In genomic region chr19:3453840-3454239, GRCh38 we compare ENCODE assay signal across 15 cellular contexts. TPM values are rescaled to one million over a fixed set of nuclear protein-coding genes. Genes with fewer than 3 reads are reported as not detected.
DNase-seq lines count a peak whose midpoint lies in the region; ATAC-seq and TF ChIP-seq lines count a peak whose summit lies in the region.
"Had no signal": no experiment of that assay in that cellular context is flagged by ENCODE, and none has a peak within 500 bp of the region (broad histone marks: within the 10 kb centered on the region; RNA-seq: fewer than 3 reads in every experiment).

No MANE protein-coding gene starts in this region.

- intact Hi-C loops in ascending aorta (cut with DNase I) (loop anchor here (5.0 to 10.0 kb wide), 2 partner anchors 87 to 1289 kb away; partner anchors contain the start of genes DOT1L and NFIC), sigmoid colon (cut with DNase I) (loop anchor here (5.0 kb wide), 1 partner anchor 87 kb away; the partner anchor contains the start of gene NFIC), transverse colon (cut with DNase I; ENCODE audit: low total_unique reads) (no loop called here)

- in situ Hi-C loops in transverse colon (cut with MboI; ENCODE audit: low pct_ligation_motif_present in 1 of 4, low pct_unique_long_range_greater_than_20kb in 1 of 4, low sequenced_read_pairs in 3 of 4) = no loop called here

- TF ChIP-seq POLR2A in sigmoid colon (IDR thresholded peaks at IDR 0.05) (no peak), transverse colon (IDR thresholded peaks at IDR 0.05) (no peak)

- WGBS in sigmoid colon, 2 donors = 85 to 88% methylated on average over 25 of the region's 25 CpGs
- 79% methylated on average over 25 of the region's 25 CpGs; no CpG with 5 or more reads in 1 of the 2 donors for WGBS in transverse colon (ENCODE audit: low coverage in 1 of 2), 2 donors

- H3K4me1 ChIP-seq in ascending aorta (peaks cover 17 to 42% of the 10 kb centered on the region in 2 donors), sigmoid colon (peaks cover 0 to 60% (median 48%) of the 10 kb centered on the region in 4 donors), transverse colon (peaks cover 15 to 29% (median 23%) of the 10 kb centered on the region in 4 donors)

- DNase-seq in ascending aorta (ENCODE audit: low spot score in 2 of 2) (no peak), islet precursor cell (peak; percentile 52), sigmoid colon (no peak), transverse colon (no peak), SIG-M5 treated with dmso at 0.1 percent for 504 hours (lab: John Stamatoyannopoulos, UW; ENCODE audit: unreplicated experiment) (no peak)
- DNase-seq: ACHN, NCI-H187, NCI-H226, NCI-H524 treated with DMSO at 0.1 percent for 48 hours, SJCRH30 had no signal

- H3K27me3 ChIP-seq in ascending aorta (no peaks in the 10 kb centered on the region), sigmoid colon (no peaks in the 10 kb centered on the region), transverse colon (no peaks in the 10 kb centered on the region)
- H3K27me3 ChIP-seq: SJCRH30 had no signal

- TF ChIP-seq EP300 in sigmoid colon (IDR thresholded peaks at IDR 0.05) (no peak), transverse colon (IDR thresholded peaks at IDR 0.05; ENCODE audit: low read depth) (no peak)

- TF ChIP-seq CTCF in ascending aorta (IDR thresholded peaks at IDR 0.05) (no peak), sigmoid colon (IDR thresholded peaks at IDR 0.05) (no peak), transverse colon (IDR thresholded peaks at IDR 0.05) (no peak)

- H3K4me3 ChIP-seq in ascending aorta = no peak overlapping the region
- H3K4me3 ChIP-seq in sigmoid colon = no peak overlapping the region
- no peak overlapping the region for H3K4me3 ChIP-seq in transverse colon
- H3K4me3 ChIP-seq: SJCRH30 had no signal

- peak overlapping the region; percentile 96 to 99 for H3K27ac ChIP-seq in ascending aorta
- H3K27ac ChIP-seq in sigmoid colon = peak overlapping the region; percentile 82 to 92 (median 90)
- H3K27ac ChIP-seq in transverse colon = peak overlapping the region in 3 of 4 donors; percentile 27 to 69 (median 43)
- H3K27ac ChIP-seq: C4-2B, SJCRH30 had no signal

- H3K36me3 ChIP-seq in ascending aorta = peaks cover 63 to 69% of the 10 kb centered on the region in 2 donors
- H3K36me3 ChIP-seq in sigmoid colon = peaks cover 38 to 79% (median 65%) of the 10 kb centered on the region in 4 donors
- H3K36me3 ChIP-seq in transverse colon = peaks cover 0 to 48% (median 6%) of the 10 kb centered on the region in 4 donors

- ATAC-seq in GM18909 (IDR thresholded peaks at IDR 0.05; ENCODE audit: poor library complexity, unreplicated experiment) = no peak
- no peak for ATAC-seq in GM19351 (IDR thresholded peaks at IDR 0.05; ENCODE audit: unreplicated experiment)
- ATAC-seq in HG03342 (IDR thresholded peaks at IDR 0.05; ENCODE audit: unreplicated experiment) = no peak

- H3K9me3 ChIP-seq in ascending aorta (no peaks in the 10 kb centered on the region), sigmoid colon (no peaks in the 10 kb centered on the region), transverse colon (no peaks in the 10 kb centered on the region)
- H3K9me3 ChIP-seq: SJCRH30 had no signal

RNA-seq across cellular contexts. Expression of gene SMIM24, which starts 26.5 kb away (rescaled TPM):
- total RNA-seq in ascending aorta (not detected), sigmoid colon (not detected), transverse colon (100 to 1,000 TPM in 1 of 4 donors, 10 to 100 TPM in 3; 18.7 to 100 (median 85.5) TPM)
- polyA plus RNA-seq in sigmoid colon = 10 to 100 TPM; 15.1 to 72.7 (median 30.3) TPM
- total RNA-seq: RPMI7951, SJCRH30 had no signal

RNA-seq across cellular contexts. Expression of gene SMIM44, which starts 29.4 kb away (rescaled TPM):
- total RNA-seq in ascending aorta (not detected), sigmoid colon (not detected), transverse colon (10 to 100 TPM in 1 of 4 donors, 1 to 10 TPM in 1, not detected in 2; 4.1 to 15.3 TPM)
- 1 to 10 TPM in 1 of 3 donors, not detected in 2; 2.9 TPM for polyA plus RNA-seq in sigmoid colon
- total RNA-seq: RPMI7951, SJCRH30 had no signal

RNA-seq across cellular contexts. Expression of gene DOHH, which starts 46.6 kb away (rescaled TPM):
- total RNA-seq in ascending aorta (40.9 TPM), sigmoid colon (10 to 100 TPM; 11.7 to 18.1 (median 17.0) TPM), transverse colon (10 to 100 TPM in 2 of 4 donors, 1 to 10 TPM in 2; 7.2 to 13.5 (median 10.8) TPM)
- 10 to 100 TPM in 1 of 3 donors, 1 to 10 TPM in 2; 7.2 to 22.5 (median 7.2) TPM for polyA plus RNA-seq in sigmoid colon

RNA-seq across cellular contexts. Expression of gene FZR1, which starts 52.3 kb away (rescaled TPM):
- 56.8 TPM for total RNA-seq in ascending aorta
- total RNA-seq in sigmoid colon = 10 to 100 TPM; 11.8 to 44.6 (median 20.5) TPM
- polyA plus RNA-seq in sigmoid colon = 10 to 100 TPM; 11.4 to 33.3 (median 13.9) TPM
- 100 to 1,000 TPM in 1 of 4 donors, 10 to 100 TPM in 3; 29.1 to 107 (median 35.3) TPM for total RNA-seq in transverse colon

Comparison
In these comparisons a context has a peak if more than half of its experiments do, and no peak if none do; other contexts are left out.
1. H3K27ac ChIP-seq: peak in every context shown above with its lines; median percentile 98 in ascending aorta; 90 in sigmoid colon; 43 in transverse colon.
2. RNA of gene SMIM24, which starts 26.5 kb away (total RNA-seq): 18.7 to 100 TPM in transverse colon; not detected in ascending aorta (single experiment) and not detected in sigmoid colon; every median in the first group is over 10 times any median in the second.